ENCODE assay signal across 9 cellular contexts in genomic region chr15:42499888-42500609, GRCh38. TPM values are rescaled to one million over a fixed set of nuclear protein-coding genes. Genes with fewer than 3 reads are reported as not detected.
DNase-seq lines count a peak whose midpoint lies in the region; ATAC-seq and TF ChIP-seq lines count a peak whose summit lies in the region.
"Had no signal": no experiment of that assay in that cellular context is flagged by ENCODE, and none has a peak within 500 bp of the region (broad histone marks: within the 10 kb centered on the region; RNA-seq: fewer than 3 reads in every experiment).

No MANE protein-coding gene starts in this region.

- H3K56ac ChIP-seq in H9 (ENCODE audit: insufficient read length, low read depth, low read length): no peak overlapping the region

- no peak overlapping the region for H2BK5ac ChIP-seq in H9 (ENCODE audit: insufficient read length, low read length)

- peaks cover 8% of the 10 kb centered on the region; the same call in 1 of the 2 replicates for H3K79me2 ChIP-seq in H9 (ENCODE audit: insufficient read depth, low read length)

- H2BK20ac ChIP-seq in H9 (ENCODE audit: low read depth, low read length, poor library complexity, severe bottlenecking): no peak overlapping the region

- no peak overlapping the region for H2AFZ ChIP-seq in H9 (ENCODE audit: low read length)

- H3K36me3 Mint-ChIP-seq in H9 (ENCODE audit: insufficient read depth in 1 of 3, low read depth in 3 of 3): peaks cover 0 to 9% (median 6%) of the 10 kb centered on the region in 3 experiments; a peak in 5 of 7 replicates
- peaks cover 14 to 22% of the 10 kb centered on the region in 2 donors for H3K36me3 Mint-ChIP-seq in stimulated activated naive B cell treated with anti-CD40 and anti-IgM and Interleukin-4, amounts not matched to agents 10 μg/mL and 1 μg/mL and 100 μg/mL, for 72 hours

- no peak overlapping the region for H2BK15ac ChIP-seq in H9 (ENCODE audit: low read depth, low read length)

- no peak overlapping the region for H3K4ac ChIP-seq in H9 (ENCODE audit: low read depth, low read length)

- H3K9ac ChIP-seq in H9 (ENCODE audit: extremely low read depth, insufficient read length, low read length): no peak overlapping the region

- ATAC-seq in SK-N-SH treated with all-trans-retinoic acid at 6 μM for 48 hours (no peak), HG03520 (IDR thresholded peaks at IDR 0.05; ENCODE audit: unreplicated experiment) (no peak), HG02763 (IDR thresholded peaks at IDR 0.05; ENCODE audit: unreplicated experiment) (no peak)
- ATAC-seq in stimulated activated naive B cell treated with anti-CD40 and anti-IgM and Interleukin-4, amounts not matched to agents 10 μg/mL and 1 μg/mL and 100 μg/mL, for 72 hours (replicated peaks): no peak

- TF ChIP-seq CTCF in H9 (conservative IDR thresholded peaks at IDR 0.05): no peak

- no peak overlapping the region for H2BK12ac ChIP-seq in H9 (ENCODE audit: insufficient read length, low read depth, low read length)

- H3K4me2 ChIP-seq in H9 (ENCODE audit: insufficient read depth, insufficient read length, low read length): no peak overlapping the region

- no peaks in the 10 kb centered on the region for H3K27me3 Mint-ChIP-seq in H9 (ENCODE audit: low read depth)
- H3K27me3 Mint-ChIP-seq in stimulated activated naive B cell treated with anti-CD40 and anti-IgM and Interleukin-4, amounts not matched to agents 10 μg/mL and 1 μg/mL and 100 μg/mL, for 72 hours: no peaks in the 10 kb centered on the region

- no peak overlapping the region for H4K8ac ChIP-seq in H9 (replicated peaks; ENCODE audit: insufficient read length, low read depth, low read length)

- peak overlapping the region; percentile 32 to 83 (median 64); a peak in 2 of 7 replicates for H3K27ac Mint-ChIP-seq in H9
- H3K27ac Mint-ChIP-seq in stimulated activated naive B cell treated with anti-CD40 and anti-IgM and Interleukin-4, amounts not matched to agents 10 μg/mL and 1 μg/mL and 100 μg/mL, for 72 hours: peak overlapping the region; percentile 85

- peaks cover 19% of the 10 kb centered on the region for H3K79me1 ChIP-seq in H9 (ENCODE audit: insufficient read depth, low read depth, low read length, poor library complexity, severe bottlenecking)

- no peak overlapping the region for H2BK120ac ChIP-seq in H9 (ENCODE audit: low read depth, low read length, poor library complexity, severe bottlenecking)

- no peaks in the 10 kb centered on the region for H3K27me3 ChIP-seq in H9 (ENCODE audit: insufficient read depth, low read length)

- H4K5ac ChIP-seq in H9 (ENCODE audit: insufficient read length, low read depth, low read length): no peak overlapping the region

- H2AK5ac ChIP-seq in H9 (ENCODE audit: insufficient read length, low read length): no peak overlapping the region

- no peak overlapping the region for H3K18ac ChIP-seq in H9 (ENCODE audit: insufficient read length, low read depth, low read length)

- H3K14ac ChIP-seq in H9 (ENCODE audit: insufficient read depth, low read length): no peak overlapping the region

- DNase-seq in H9 (no peak), glomerular visceral epithelial cell (ENCODE audit: extremely low spot score) (peak; percentile 24), caudate nucleus (lab: John Stamatoyannopoulos, UW) (no peak), NCI-H1436 (lab: John Stamatoyannopoulos, UW) (no peak)
- no peak for DNase-seq in stimulated activated naive B cell treated with anti-CD40 and anti-IgM and Interleukin-4, amounts not matched to agents 10 μg/mL and 1 μg/mL and 100 μg/mL, for 72 hours
- DNase-seq: NCI-H1105 had no signal

- H3K27ac ChIP-seq in H9 (ENCODE audit: insufficient read length, low read depth, low read length) (no peak overlapping the region), caudate nucleus (ENCODE audit: low read depth, low read length) (no peak overlapping the region)

- no peak overlapping the region for H3T11ph ChIP-seq in H9 (ENCODE audit: low read length)

- H4K91ac ChIP-seq in H9 (ENCODE audit: insufficient read length, low read depth, low read length): no peak overlapping the region

- WGBS in H9 (ENCODE audit: extremely low coverage, insufficient read length, low lambda C conversion rate): no CpG with 5 or more reads among the region's 10 CpGs

- peaks cover 7% of the 10 kb centered on the region for H3K23me2 ChIP-seq in H9 (ENCODE audit: insufficient read length, low read depth, low read length, poor library complexity, severe bottlenecking)

- peaks cover 23 to 36% of the 10 kb centered on the region in 2 experiments for H3K4me1 Mint-ChIP-seq in H9
- peaks cover 37 to 88% of the 10 kb centered on the region in 2 donors for H3K4me1 Mint-ChIP-seq in stimulated activated naive B cell treated with anti-CD40 and anti-IgM and Interleukin-4, amounts not matched to agents 10 μg/mL and 1 μg/mL and 100 μg/mL, for 72 hours

- no peaks in the 10 kb centered on the region for H3K9me3 ChIP-seq in H9 (ENCODE audit: control insufficient read depth, low read depth, low read length)

- peaks cover 4% of the 10 kb centered on the region; the same call in 1 of the 2 replicates for H3K4me1 ChIP-seq in H9 (ENCODE audit: insufficient read depth, low read length)

- H4K20me1 ChIP-seq in H9 (ENCODE audit: control insufficient read depth, insufficient read depth, insufficient read length): no peaks in the 10 kb centered on the region

- 0 out of 5 replicates have a peak overlapping the region, but pooled peaks of 1 of the 2 experiments have one; percentile 17 for H3K4me3 Mint-ChIP-seq in H9
- H3K4me3 Mint-ChIP-seq in stimulated activated naive B cell treated with anti-CD40 and anti-IgM and Interleukin-4, amounts not matched to agents 10 μg/mL and 1 μg/mL and 100 μg/mL, for 72 hours: peak overlapping the region; percentile 19 to 28

- H3K9me3 Mint-ChIP-seq in H9: no peaks in the 10 kb centered on the region
- H3K9me3 Mint-ChIP-seq in stimulated activated naive B cell treated with anti-CD40 and anti-IgM and Interleukin-4, amounts not matched to agents 10 μg/mL and 1 μg/mL and 100 μg/mL, for 72 hours: no peaks in the 10 kb centered on the region

- no peak overlapping the region for H3K23ac ChIP-seq in H9 (ENCODE audit: insufficient read length, low read depth, low read length)

TF ChIP-seq in SK-N-SH treated with all-trans-retinoic acid at 6 μM for 48 hours, 23 proteins besides CTCF, POLR2A, EP300 and RAD21:
- TF ChIP-seq TCF4 (CRISPR knock-in tag; IDR thresholded peaks at IDR 0.05; ENCODE audit: borderline replicate concordance) (0 out of 2 replicates have a peak, but pooled peaks have one; percentile 23), TOX (CRISPR knock-in tag; IDR thresholded peaks at IDR 0.05; ENCODE audit: borderline replicate concordance) (no peak), ZC3H10 (CRISPR knock-in tag; IDR thresholded peaks at IDR 0.05) (no peak)

RNA-seq across cellular contexts. Expression of gene SNAP23, which starts 4.6 kb away (rescaled TPM):
- 55.2 and 63.2 TPM in 2 replicates for total RNA-seq in H9 (2021)

RNA-seq across cellular contexts. Expression of gene ZNF106, which starts 9.1 kb away (rescaled TPM):
- 50.8 and 55.0 TPM in 2 replicates for total RNA-seq in H9 (2021)

RNA-seq across cellular contexts. Expression of gene LRRC57, which starts 48.5 kb away (rescaled TPM):
- 18.7 and 20.9 TPM in 2 replicates for total RNA-seq in H9 (2021)

RNA-seq across cellular contexts. Expression of gene HAUS2, which starts 48.6 kb away (rescaled TPM):
- total RNA-seq in H9 (2021): 42.5 and 42.8 TPM in 2 replicates
